In genomic region chr11:117230286-117230961, GRCh38 we compare ENCODE assay signal across 8 cellular contexts. TPM values are rescaled to one million over a fixed set of nuclear protein-coding genes. Genes with fewer than 3 reads are reported as not detected.
DNase-seq lines count a peak whose midpoint lies in the region; ATAC-seq, FAIRE-seq and TF ChIP-seq lines count a peak whose summit lies in the region.

No MANE protein-coding gene starts in this region.

- peaks cover 49% of the 10 kb centered on the region for H3K4me1 ChIP-seq in CD4-positive, CD25-positive, alpha-beta regulatory T cell (ENCODE audit: control insufficient read depth, insufficient read depth, low read length, poor library complexity, severe bottlenecking)
- peaks cover 33% of the 10 kb centered on the region for H3K4me1 ChIP-seq in Karpas-422 (ENCODE audit: low read length)

- peaks cover 0 to 64% (median 49%) of the 10 kb centered on the region in 4 donors for H3K4me1 Mint-ChIP-seq in CD4-positive, CD25-positive, alpha-beta regulatory T cell
- H3K4me1 Mint-ChIP-seq in mesothelial cell of epicardium, result peaks cover 32% of the 10 kb centered on the region

- peak; percentile 49 to 54 for ATAC-seq in CD4-positive, CD25-positive, alpha-beta regulatory T cell (ENCODE audit: low read depth in 2 of 2)
- no peak for ATAC-seq in GM19351 (IDR thresholded peaks at IDR 0.05; ENCODE audit: unreplicated experiment)
- ATAC-seq in GM21381 (IDR thresholded peaks at IDR 0.05; ENCODE audit: unreplicated experiment), result no peak
- no peak for ATAC-seq in GM19467 (IDR thresholded peaks at IDR 0.05; ENCODE audit: unreplicated experiment)

- no peaks in the 10 kb centered on the region for H3K9me3 ChIP-seq in CD4-positive, CD25-positive, alpha-beta regulatory T cell (ENCODE audit: control insufficient read depth in 2 of 2, low read length in 2 of 2)
- no peaks in the 10 kb centered on the region for H3K9me3 ChIP-seq in Karpas-422 (ENCODE audit: low read length)

- H3K9me2 ChIP-seq in Karpas-422 (replicated peaks; ENCODE audit: insufficient read depth, low read length), result no peaks in the 10 kb centered on the region

- peak in 2 of 3 donors; percentile 75 to 87 for DNase-seq in CD4-positive, CD25-positive, alpha-beta regulatory T cell
- DNase-seq in Karpas-422, result peak; percentile 62
- peak; percentile 42 for DNase-seq in activated gamma-delta T cell treated with anti-CD3 and anti-CD28 coated beads, Interleukin-2, amount 50 U/mL, for 16 hours (ENCODE audit: low read depth)
- no peak for DNase-seq in mesothelial cell of epicardium (ENCODE audit: low spot score in 2 of 2, unreplicated experiment in 2 of 2)
- no peak for DNase-seq in D721Med (ENCODE audit: insufficient read length, low spot score)

- no peaks in the 10 kb centered on the region for H3K27me3 ChIP-seq in CD4-positive, CD25-positive, alpha-beta regulatory T cell (ENCODE audit: control insufficient read depth, insufficient read depth, low read length)
- no peaks in the 10 kb centered on the region for H3K27me3 ChIP-seq in Karpas-422 (ENCODE audit: low read length)

- H4K20me1 ChIP-seq in Karpas-422 (ENCODE audit: insufficient read depth, low read depth, low read length), result no peaks in the 10 kb centered on the region

- no peak overlapping the region for H2AFZ ChIP-seq in Karpas-422 (ENCODE audit: low read length)

- no peaks in the 10 kb centered on the region for H3K27me3 Mint-ChIP-seq in CD4-positive, CD25-positive, alpha-beta regulatory T cell
- no peaks in the 10 kb centered on the region for H3K27me3 Mint-ChIP-seq in mesothelial cell of epicardium (ENCODE audit: low read depth)

- peak overlapping the region; percentile 89 for H3K4me2 ChIP-seq in Karpas-422 (ENCODE audit: low read depth, low read length, poor library complexity, severe bottlenecking)

- peak overlapping the region; percentile 95 to 100 (median 97) for H3K27ac Mint-ChIP-seq in CD4-positive, CD25-positive, alpha-beta regulatory T cell
- H3K27ac Mint-ChIP-seq in mesothelial cell of epicardium, result no peak overlapping the region

- peaks cover 31% of the 10 kb centered on the region for H3K36me3 Mint-ChIP-seq in CD4-positive, CD25-positive, alpha-beta regulatory T cell
- peaks cover 7% of the 10 kb centered on the region for H3K36me3 Mint-ChIP-seq in mesothelial cell of epicardium

- H3K79me2 ChIP-seq in Karpas-422 (ENCODE audit: low read length), result peaks cover 41% of the 10 kb centered on the region

- H3K9me3 Mint-ChIP-seq in CD4-positive, CD25-positive, alpha-beta regulatory T cell, result no peaks in the 10 kb centered on the region
- H3K9me3 Mint-ChIP-seq in mesothelial cell of epicardium, result no peaks in the 10 kb centered on the region

- H3K27ac ChIP-seq in CD4-positive, CD25-positive, alpha-beta regulatory T cell (ENCODE audit: insufficient read depth, low read length, poor library complexity, severe bottlenecking), result peak overlapping the region; percentile 92
- H3K27ac ChIP-seq in Karpas-422 (ENCODE audit: low read length), result peak overlapping the region; percentile 85

- H3K4me3 Mint-ChIP-seq in CD4-positive, CD25-positive, alpha-beta regulatory T cell, result peak overlapping the region; percentile 93 to 100 (median 96)
- peak overlapping the region; percentile 100 for H3K4me3 Mint-ChIP-seq in mesothelial cell of epicardium

- H3K9ac ChIP-seq in Karpas-422 (ENCODE audit: low read length), result peak overlapping the region; percentile 90

- peak overlapping the region; percentile 97 for H3K4me3 ChIP-seq in CD4-positive, CD25-positive, alpha-beta regulatory T cell (ENCODE audit: low read depth, low read length)
- peak overlapping the region; percentile 88 for H3K4me3 ChIP-seq in Karpas-422 (ENCODE audit: low read length)

- FAIRE-seq in D721Med (lab: Jason Lieb, UNC), result no peak

- no peak for TF ChIP-seq CTCF in mesothelial cell of epicardium (IDR thresholded peaks at IDR 0.05; ENCODE audit: unreplicated experiment)
- no peak for TF ChIP-seq CTCF in D721Med (IDR thresholded peaks at IDR 0.05; ENCODE audit: insufficient read depth, missing control alignments)

- H3K36me3 ChIP-seq in CD4-positive, CD25-positive, alpha-beta regulatory T cell (ENCODE audit: control insufficient read depth, insufficient read depth, low read length), result peaks cover 42% of the 10 kb centered on the region
- H3K36me3 ChIP-seq in Karpas-422 (ENCODE audit: insufficient read depth, low read length), result no peaks in the 10 kb centered on the region

RNA-seq across cellular contexts. Expression of gene PCSK7, which starts 1.4 kb away (rescaled TPM):
- 478 TPM for total RNA-seq in CD4-positive, CD25-positive, alpha-beta regulatory T cell
- polyA plus RNA-seq in CD4-positive, CD25-positive, alpha-beta regulatory T cell, result 10 to 100 TPM; 55.0 to 76.1 (median 63.4) TPM
- 14.3 and 33.7 TPM in 2 replicates for total RNA-seq in Karpas-422 (2014; rRNA removed; shearing (Covaris generic); ENCODE audit: low replicate concordance)
- 57.0 to 66.0 TPM (median 64.4 TPM) in 3 replicates for total RNA-seq in mesothelial cell of epicardium

RNA-seq across cellular contexts. Expression of gene RNF214, which starts 2.0 kb away (rescaled TPM):
- 54.6 TPM for total RNA-seq in CD4-positive, CD25-positive, alpha-beta regulatory T cell
- polyA plus RNA-seq in CD4-positive, CD25-positive, alpha-beta regulatory T cell, result 10 to 100 TPM; 51.0 to 69.6 (median 55.7) TPM
- total RNA-seq in Karpas-422 (2014; rRNA removed; shearing (Covaris generic); ENCODE audit: low replicate concordance), result 7.0 and 10.1 TPM in 2 replicates
- total RNA-seq in mesothelial cell of epicardium, result 39.5 to 44.8 TPM (median 39.9 TPM) in 3 replicates

RNA-seq across cellular contexts. Expression of gene TAGLN, which starts 31.3 kb away (rescaled TPM):
- 11.7 TPM for total RNA-seq in CD4-positive, CD25-positive, alpha-beta regulatory T cell
- 1 to 10 TPM in 1 of 4 donors, under 1 TPM in 3; 0.25 to 1.3 (median 0.64) TPM for polyA plus RNA-seq in CD4-positive, CD25-positive, alpha-beta regulatory T cell
- 3.3 TPM in 2 replicates for total RNA-seq in Karpas-422 (2014; rRNA removed; shearing (Covaris generic); ENCODE audit: low replicate concordance)
- 192 to 206 TPM (median 197 TPM) in 3 replicates for total RNA-seq in mesothelial cell of epicardium

RNA-seq across cellular contexts. Expression of gene SIDT2, which starts 51.9 kb away (rescaled TPM):
- 129 TPM for total RNA-seq in CD4-positive, CD25-positive, alpha-beta regulatory T cell
- polyA plus RNA-seq in CD4-positive, CD25-positive, alpha-beta regulatory T cell, result 1 to 10 TPM; 2.5 to 5.9 (median 4.6) TPM
- 18.6 and 30.6 TPM in 2 replicates for total RNA-seq in Karpas-422 (2014; rRNA removed; shearing (Covaris generic); ENCODE audit: low replicate concordance)
- 37.6 to 41.7 TPM (median 39.4 TPM) in 3 replicates for total RNA-seq in mesothelial cell of epicardium

Comparison
In these comparisons a context has a peak if more than half of its experiments do, and no peak if none do; other contexts are left out.
1. ATAC-seq: peak in CD4-positive, CD25-positive, alpha-beta regulatory T cell (2 of 2); none in GM19351 (single experiment), GM21381 (single experiment) and GM19467 (single experiment).
2. DNase-seq: peak in CD4-positive, CD25-positive, alpha-beta regulatory T cell (2 of 3), Karpas-422 (single experiment) and activated gamma-delta T cell treated with anti-CD3 and anti-CD28 coated beads, Interleukin-2, amount 50 U/mL, for 16 hours (single experiment); none in mesothelial cell of epicardium (0 of 2) and D721Med (single experiment).
3. RNA of gene TAGLN, which starts 31.3 kb away (total RNA-seq): 192 to 206 TPM in mesothelial cell of epicardium; 11.7 TPM in CD4-positive, CD25-positive, alpha-beta regulatory T cell (single experiment) and 3.3 TPM in Karpas-422; every median in the first group is over 10 times any median in the second.